Comparison of ENCODE assay signal across 1 cellular context in the genomic region with DNA sequence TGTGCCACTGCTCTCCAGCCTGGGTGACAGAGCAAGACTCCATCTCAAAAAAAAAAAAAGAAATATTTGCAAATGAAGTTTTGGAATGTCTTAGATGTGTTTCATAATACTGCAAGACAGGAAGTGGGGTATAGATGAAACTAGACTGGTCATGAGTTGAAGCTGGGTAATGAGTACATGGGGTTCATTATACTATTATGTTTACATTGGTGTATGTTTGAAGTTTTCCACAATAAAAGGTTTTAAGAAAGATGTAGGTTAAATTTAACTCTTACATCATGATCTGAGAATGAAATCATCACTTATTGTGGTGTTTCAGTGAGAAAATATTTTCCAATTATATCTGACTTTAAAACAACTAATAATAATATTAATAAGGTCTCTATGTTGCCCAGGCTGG.
TF ChIP-seq lines count a peak whose summit lies in the region.

No MANE protein-coding gene starts in this region.

TF ChIP-seq in HepG2, 621 proteins besides CTCF, POLR2A, EP300 and RAD21 (continued from another document):
- TF ChIP-seq, protein P1, sequence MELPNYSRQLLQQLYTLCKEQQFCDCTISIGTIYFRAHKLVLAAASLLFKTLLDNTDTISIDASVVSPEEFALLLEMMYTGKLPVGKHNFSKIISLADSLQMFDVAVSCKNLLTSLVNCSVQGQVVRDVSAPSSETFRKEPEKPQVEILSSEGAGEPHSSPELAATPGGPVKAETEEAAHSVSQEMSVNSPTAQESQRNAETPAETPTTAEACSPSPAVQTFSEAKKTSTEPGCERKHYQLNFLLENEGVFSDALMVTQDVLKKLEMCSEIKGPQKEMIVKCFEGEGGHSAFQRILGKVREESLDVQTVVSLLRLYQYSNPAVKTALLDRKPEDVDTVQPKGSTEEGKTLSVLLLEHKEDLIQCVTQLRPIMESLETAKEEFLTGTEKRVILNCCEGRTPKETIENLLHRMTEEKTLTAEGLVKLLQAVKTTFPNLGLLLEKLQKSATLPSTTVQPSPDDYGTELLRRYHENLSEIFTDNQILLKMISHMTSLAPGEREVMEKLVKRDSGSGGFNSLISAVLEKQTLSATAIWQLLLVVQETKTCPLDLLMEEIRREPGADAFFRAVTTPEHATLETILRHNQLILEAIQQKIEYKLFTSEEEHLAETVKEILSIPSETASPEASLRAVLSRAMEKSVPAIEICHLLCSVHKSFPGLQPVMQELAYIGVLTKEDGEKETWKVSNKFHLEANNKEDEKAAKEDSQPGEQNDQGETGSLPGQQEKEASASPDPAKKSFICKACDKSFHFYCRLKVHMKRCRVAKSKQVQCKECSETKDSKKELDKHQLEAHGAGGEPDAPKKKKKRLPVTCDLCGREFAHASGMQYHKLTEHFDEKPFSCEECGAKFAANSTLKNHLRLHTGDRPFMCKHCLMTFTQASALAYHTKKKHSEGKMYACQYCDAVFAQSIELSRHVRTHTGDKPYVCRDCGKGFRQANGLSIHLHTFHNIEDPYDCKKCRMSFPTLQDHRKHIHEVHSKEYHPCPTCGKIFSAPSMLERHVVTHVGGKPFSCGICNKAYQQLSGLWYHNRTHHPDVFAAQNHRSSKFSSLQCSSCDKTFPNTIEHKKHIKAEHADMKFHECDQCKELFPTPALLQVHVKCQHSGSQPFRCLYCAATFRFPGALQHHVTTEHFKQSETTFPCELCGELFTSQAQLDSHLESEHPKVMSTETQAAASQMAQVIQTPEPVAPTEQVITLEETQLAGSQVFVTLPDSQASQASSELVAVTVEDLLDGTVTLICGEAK (IDR thresholded peaks at IDR 0.05), result no peak
- TF ChIP-seq, protein P1 (CRISPR knock-in tag; IDR thresholded peaks at IDR 0.05), result no peak
- TF ChIP-seq SP1 (IDR thresholded peaks at IDR 0.05), result no peak
- no peak for TF ChIP-seq SP1 (CRISPR knock-in tag; IDR thresholded peaks at IDR 0.05)
- no peak for TF ChIP-seq ZNF3 (CRISPR knock-in tag; IDR thresholded peaks at IDR 0.05)
- no peak for TF ChIP-seq TBP (CRISPR knock-in tag; IDR thresholded peaks at IDR 0.05)
- TF ChIP-seq, protein P2, sequence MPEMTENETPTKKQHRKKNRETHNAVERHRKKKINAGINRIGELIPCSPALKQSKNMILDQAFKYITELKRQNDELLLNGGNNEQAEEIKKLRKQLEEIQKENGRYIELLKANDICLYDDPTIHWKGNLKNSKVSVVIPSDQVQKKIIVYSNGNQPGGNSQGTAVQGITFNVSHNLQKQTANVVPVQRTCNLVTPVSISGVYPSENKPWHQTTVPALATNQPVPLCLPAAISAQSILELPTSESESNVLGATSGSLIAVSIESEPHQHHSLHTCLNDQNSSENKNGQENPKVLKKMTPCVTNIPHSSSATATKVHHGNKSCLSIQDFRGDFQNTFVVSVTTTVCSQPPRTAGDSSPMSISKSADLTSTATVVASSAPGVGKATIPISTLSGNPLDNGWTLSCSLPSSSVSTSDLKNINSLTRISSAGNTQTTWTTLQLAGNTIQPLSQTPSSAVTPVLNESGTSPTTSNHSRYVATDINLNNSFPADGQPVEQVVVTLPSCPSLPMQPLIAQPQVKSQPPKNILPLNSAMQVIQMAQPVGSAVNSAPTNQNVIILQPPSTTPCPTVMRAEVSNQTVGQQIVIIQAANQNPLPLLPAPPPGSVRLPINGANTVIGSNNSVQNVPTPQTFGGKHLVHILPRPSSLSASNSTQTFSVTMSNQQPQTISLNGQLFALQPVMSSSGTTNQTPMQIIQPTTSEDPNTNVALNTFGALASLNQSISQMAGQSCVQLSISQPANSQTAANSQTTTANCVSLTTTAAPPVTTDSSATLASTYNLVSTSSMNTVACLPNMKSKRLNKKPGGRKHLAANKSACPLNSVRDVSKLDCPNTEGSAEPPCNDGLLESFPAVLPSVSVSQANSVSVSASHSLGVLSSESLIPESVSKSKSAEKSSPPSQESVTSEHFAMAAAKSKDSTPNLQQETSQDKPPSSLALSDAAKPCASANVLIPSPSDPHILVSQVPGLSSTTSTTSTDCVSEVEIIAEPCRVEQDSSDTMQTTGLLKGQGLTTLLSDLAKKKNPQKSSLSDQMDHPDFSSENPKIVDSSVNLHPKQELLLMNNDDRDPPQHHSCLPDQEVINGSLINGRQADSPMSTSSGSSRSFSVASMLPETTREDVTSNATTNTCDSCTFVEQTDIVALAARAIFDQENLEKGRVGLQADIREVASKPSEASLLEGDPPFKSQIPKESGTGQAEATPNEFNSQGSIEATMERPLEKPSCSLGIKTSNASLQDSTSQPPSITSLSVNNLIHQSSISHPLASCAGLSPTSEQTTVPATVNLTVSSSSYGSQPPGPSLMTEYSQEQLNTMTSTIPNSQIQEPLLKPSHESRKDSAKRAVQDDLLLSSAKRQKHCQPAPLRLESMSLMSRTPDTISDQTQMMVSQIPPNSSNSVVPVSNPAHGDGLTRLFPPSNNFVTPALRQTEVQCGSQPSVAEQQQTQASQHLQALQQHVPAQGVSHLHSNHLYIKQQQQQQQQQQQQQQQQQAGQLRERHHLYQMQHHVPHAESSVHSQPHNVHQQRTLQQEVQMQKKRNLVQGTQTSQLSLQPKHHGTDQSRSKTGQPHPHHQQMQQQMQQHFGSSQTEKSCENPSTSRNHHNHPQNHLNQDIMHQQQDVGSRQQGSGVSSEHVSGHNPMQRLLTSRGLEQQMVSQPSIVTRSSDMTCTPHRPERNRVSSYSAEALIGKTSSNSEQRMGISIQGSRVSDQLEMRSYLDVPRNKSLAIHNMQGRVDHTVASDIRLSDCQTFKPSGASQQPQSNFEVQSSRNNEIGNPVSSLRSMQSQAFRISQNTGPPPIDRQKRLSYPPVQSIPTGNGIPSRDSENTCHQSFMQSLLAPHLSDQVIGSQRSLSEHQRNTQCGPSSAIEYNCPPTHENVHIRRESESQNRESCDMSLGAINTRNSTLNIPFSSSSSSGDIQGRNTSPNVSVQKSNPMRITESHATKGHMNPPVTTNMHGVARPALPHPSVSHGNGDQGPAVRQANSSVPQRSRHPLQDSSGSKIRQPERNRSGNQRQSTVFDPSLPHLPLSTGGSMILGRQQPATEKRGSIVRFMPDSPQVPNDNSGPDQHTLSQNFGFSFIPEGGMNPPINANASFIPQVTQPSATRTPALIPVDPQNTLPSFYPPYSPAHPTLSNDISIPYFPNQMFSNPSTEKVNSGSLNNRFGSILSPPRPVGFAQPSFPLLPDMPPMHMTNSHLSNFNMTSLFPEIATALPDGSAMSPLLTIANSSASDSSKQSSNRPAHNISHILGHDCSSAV (CRISPR knock-in tag; IDR thresholded peaks at IDR 0.05; ENCODE audit: borderline replicate concordance), result no peak
- no peak for TF ChIP-seq ELF3 (CRISPR knock-in tag; IDR thresholded peaks at IDR 0.05)
- TF ChIP-seq IKZF1 (IDR thresholded peaks at IDR 0.05), result no peak
- no peak for TF ChIP-seq ZNF331 (CRISPR knock-in tag; IDR thresholded peaks at IDR 0.05)
- no peak for TF ChIP-seq HNF4G (IDR thresholded peaks at IDR 0.05; ENCODE audit: borderline replicate concordance, low read depth, low read length)
- TF ChIP-seq HNF4G (CRISPR knock-in tag; IDR thresholded peaks at IDR 0.05; ENCODE audit: borderline replicate concordance, low read depth), result no peak
TF ChIP-seq in HepG2: peak in this region for 0.
